Comparison of ENCODE assay signal across 21 cellular contexts in genomic region chrX:132033166-132033565, GRCh38. TPM values are rescaled to one million over a fixed set of nuclear protein-coding genes. Genes with fewer than 3 reads are reported as not detected.
A peak's percentile ranks its signal among the peaks of the same experiment; 100 is the strongest.
DNase-seq lines count a peak whose midpoint lies in the region; ATAC-seq and TF ChIP-seq lines count a peak whose summit lies in the region.
"Had no signal": no experiment of that assay in that cellular context is flagged by ENCODE, and none has a peak within 500 bp of the region (broad histone marks: within the 10 kb centered on the region; RNA-seq: fewer than 3 reads in every experiment).

No MANE protein-coding gene starts in this region.

- DNase-seq in activated T-cell treated with anti-CD3 and anti-CD28 coated beads, Interleukin-2, amount 50 U/mL, for 24 hours: no peak
- no peak for DNase-seq in activated T-cell treated with anti-CD3 and anti-CD28 coated beads, Interleukin-2, amount 50 U/mL, for 48 hours
- no peak for DNase-seq in nephron progenitor cell
- no peak for DNase-seq in NOMO-1 treated with dmso at 0.1 percent for 144 hours (lab: John Stamatoyannopoulos, UW; ENCODE audit: unreplicated experiment)
- no peak for DNase-seq in substantia nigra (lab: John Stamatoyannopoulos, UW)
- DNase-seq: activated T-cell treated with anti-CD3 and anti-CD28 coated beads, Interleukin-2, amount 50 U/mL, for 4 hours; CD4-positive, alpha-beta T cell; EL; KG1; NCI-H345; PC-9; posterior cingulate gyrus; spleen had no signal

- H3K4me3 ChIP-seq in Loucy (ENCODE audit: low read length, poor library complexity, severe bottlenecking): peak overlapping the region; percentile 16
- H3K4me3 ChIP-seq: A549, gastroesophageal sphincter, PC-9, spleen, vagina had no signal

- peaks cover 97% of the 10 kb centered on the region for H3K79me2 ChIP-seq in Loucy (ENCODE audit: insufficient read depth, low read length)

- H3K27me3 ChIP-seq in Loucy (ENCODE audit: insufficient read depth, low read length, poor library complexity, severe bottlenecking): no peaks in the 10 kb centered on the region
- H3K27me3 ChIP-seq: gastroesophageal sphincter, vagina had no signal

- H3K4me1 ChIP-seq in Loucy (ENCODE audit: insufficient read depth, low read length, poor library complexity, severe bottlenecking): peaks cover 46% of the 10 kb centered on the region
- H3K4me1 ChIP-seq: A549, gastroesophageal sphincter, vagina had no signal

- peaks cover 28% of the 10 kb centered on the region for H3K27me3 Mint-ChIP-seq in activated T-cell treated with anti-CD3 and anti-CD28 coated beads, Interleukin-2, amount 50 U/mL, for 24 hours
- peaks cover 2% of the 10 kb centered on the region for H3K27me3 Mint-ChIP-seq in nephron progenitor cell (ENCODE audit: low read depth, poor library complexity)
- H3K27me3 Mint-ChIP-seq: CD4-positive, alpha-beta T cell; central memory CD8-positive, alpha-beta T cell; stimulated activated naive CD8-positive, alpha-beta T cell treated with anti-CD3 and anti-CD28 coated beads, Interleukin-15, Interleukin-2, amounts not matched to agents 100 ng/mL and 50 ng/mL, for 24 hours had no signal

- H3K27ac ChIP-seq in substantia nigra (ENCODE audit: low read depth, low read length, poor library complexity, severe bottlenecking): no peak overlapping the region
- H3K27ac ChIP-seq: A549, gastroesophageal sphincter, PC-9, spleen, vagina had no signal

- H3K9me3 ChIP-seq in Loucy (ENCODE audit: insufficient read depth, low read depth, low read length): no peaks in the 10 kb centered on the region
- H3K9me3 ChIP-seq: A549, gastroesophageal sphincter, spleen, vagina had no signal

- H2AFZ ChIP-seq in Loucy (ENCODE audit: low read length): no peak overlapping the region
- H2AFZ ChIP-seq: PC-9 had no signal

- H3K36me3 Mint-ChIP-seq in activated T-cell treated with anti-CD3 and anti-CD28 coated beads, Interleukin-2, amount 50 U/mL, for 24 hours (ENCODE audit: low read depth): peaks cover 22% of the 10 kb centered on the region
- peaks cover 49% of the 10 kb centered on the region for H3K36me3 Mint-ChIP-seq in nephron progenitor cell (ENCODE audit: low read depth)

- TF ChIP-seq CTCF in Loucy (conservative IDR thresholded peaks at IDR 0.05; ENCODE audit: low read length) (no peak), nephron progenitor cell (IDR thresholded peaks at IDR 0.05) (no peak)

- H3K9me2 ChIP-seq in Loucy (replicated peaks; ENCODE audit: low read depth, low read length): no peaks in the 10 kb centered on the region

- H3K9ac ChIP-seq in Loucy (ENCODE audit: low read depth, low read length, poor library complexity, severe bottlenecking): no peak overlapping the region

- H3K4me1 Mint-ChIP-seq in activated T-cell treated with anti-CD3 and anti-CD28 coated beads, Interleukin-2, amount 50 U/mL, for 24 hours (ENCODE audit: low read depth): peaks cover 70% of the 10 kb centered on the region
- peaks cover 74% of the 10 kb centered on the region for H3K4me1 Mint-ChIP-seq in nephron progenitor cell

- H3K9me3 Mint-ChIP-seq in activated T-cell treated with anti-CD3 and anti-CD28 coated beads, Interleukin-2, amount 50 U/mL, for 24 hours: no peaks in the 10 kb centered on the region
- H3K9me3 Mint-ChIP-seq in nephron progenitor cell: no peaks in the 10 kb centered on the region
- H3K9me3 Mint-ChIP-seq: activated T-cell treated with anti-CD3 and anti-CD28 coated beads, Interleukin-2, amount 50 U/mL, for 4 hours; CD4-positive, alpha-beta T cell; central memory CD8-positive, alpha-beta T cell; stimulated activated naive CD8-positive, alpha-beta T cell treated with anti-CD3 and anti-CD28 coated beads, Interleukin-15, Interleukin-2, amounts not matched to agents 100 ng/mL and 50 ng/mL, for 24 hours had no signal

- no peaks in the 10 kb centered on the region for H3K36me3 ChIP-seq in Loucy (ENCODE audit: insufficient read depth, low read length)
- H3K36me3 ChIP-seq: gastroesophageal sphincter, spleen, vagina had no signal

- peak overlapping the region; percentile 23 for H3K27ac Mint-ChIP-seq in activated T-cell treated with anti-CD3 and anti-CD28 coated beads, Interleukin-2, amount 50 U/mL, for 24 hours
- H3K27ac Mint-ChIP-seq in nephron progenitor cell: peak overlapping the region; percentile 60
- H3K27ac Mint-ChIP-seq: CD4-positive, alpha-beta T cell; stimulated activated naive CD8-positive, alpha-beta T cell treated with anti-CD3 and anti-CD28 coated beads, Interleukin-15, Interleukin-2, amounts not matched to agents 100 ng/mL and 50 ng/mL, for 24 hours had no signal

- peaks cover 79% of the 10 kb centered on the region for H4K20me1 ChIP-seq in Loucy (ENCODE audit: insufficient read depth, low read length, poor library complexity, severe bottlenecking)

- peak; percentile 63 for ATAC-seq in GM21717 (IDR thresholded peaks at IDR 0.05; ENCODE audit: unreplicated experiment)
- ATAC-seq in esophagus mucosa: no peak
- ATAC-seq: A549; activated T-cell treated with anti-CD3 and anti-CD28 coated beads, Interleukin-2, amount 50 U/mL, for 4 hours; gastroesophageal sphincter had no signal

- no peaks in the 10 kb centered on the region for H3F3A ChIP-seq in Loucy (ENCODE audit: low read depth)

- peak overlapping the region; percentile 98 for H3K4me2 ChIP-seq in Loucy (ENCODE audit: low read depth, low read length, poor library complexity, severe bottlenecking)
- H3K4me2 ChIP-seq: A549, PC-9 had no signal

- no peak overlapping the region for H3K4me3 Mint-ChIP-seq in activated T-cell treated with anti-CD3 and anti-CD28 coated beads, Interleukin-2, amount 50 U/mL, for 24 hours
- H3K4me3 Mint-ChIP-seq in nephron progenitor cell: no peak overlapping the region
- H3K4me3 Mint-ChIP-seq: activated T-cell treated with anti-CD3 and anti-CD28 coated beads, Interleukin-2, amount 50 U/mL, for 4 hours; CD4-positive, alpha-beta T cell; central memory CD8-positive, alpha-beta T cell; stimulated activated naive CD8-positive, alpha-beta T cell treated with anti-CD3 and anti-CD28 coated beads, Interleukin-15, Interleukin-2, amounts not matched to agents 100 ng/mL and 50 ng/mL, for 24 hours had no signal

RNA-seq across cellular contexts. Expression of gene STK26, which starts 10.1 kb away (rescaled TPM):
- total RNA-seq in esophagus mucosa: 14.5 TPM
